Comparison of ENCODE assay signal across 15 cellular contexts in genomic region chr15:42749266-42749665, GRCh38. TPM values are rescaled to one million over a fixed set of nuclear protein-coding genes. Genes with fewer than 3 reads are reported as not detected.
DNase-seq lines count a peak whose midpoint lies in the region; ATAC-seq and TF ChIP-seq lines count a peak whose summit lies in the region.
"Had no signal": no experiment of that assay in that cellular context is flagged by ENCODE, and none has a peak within 500 bp of the region (broad histone marks: within the 10 kb centered on the region; RNA-seq: fewer than 3 reads in every experiment).

No MANE protein-coding gene starts in this region.

- no peaks in the 10 kb centered on the region for H3K79me2 ChIP-seq in OCI-LY7 (ENCODE audit: insufficient read depth, low read depth, low read length)

- H3K4me1 ChIP-seq in BE2C (peaks cover 8% of the 10 kb centered on the region), OCI-LY7 (ENCODE audit: insufficient read depth, low read length, poor library complexity, severe bottlenecking) (peaks cover 5% of the 10 kb centered on the region)

- CTCF ChIA-PET in OCI-LY7 (lab: Charles Lee; ENCODE audit: unreplicated experiment) = no interaction called here

- no peaks in the 10 kb centered on the region for H3K9me2 ChIP-seq in OCI-LY7 (ENCODE audit: insufficient read depth, low read length)

- H3K27ac Mint-ChIP-seq in osteocyte (ENCODE audit: unreplicated experiment) = no peak overlapping the region
- H3K27ac Mint-ChIP-seq: CD14-positive monocyte; CD8-positive, alpha-beta T cell had no signal

- no peaks in the 10 kb centered on the region for H3K9me3 ChIP-seq in BE2C
- peaks cover 6% of the 10 kb centered on the region; the same call in 1 of the 2 replicates for H3K9me3 ChIP-seq in OCI-LY7 (ENCODE audit: low read length)

- peaks cover 56% of the 10 kb centered on the region for H3K36me3 Mint-ChIP-seq in osteocyte (ENCODE audit: unreplicated experiment)

- no peaks in the 10 kb centered on the region for H3K27me3 ChIP-seq in BE2C

- no peaks in the 10 kb centered on the region for H4K20me1 ChIP-seq in OCI-LY7 (ENCODE audit: insufficient read depth, low read length)

- no TSS peak for BruUV-seq in OCI-LY7 (replicated peaks; lab: Mats Ljungman, UMichigan)

- no peak overlapping the region for H3K4me2 ChIP-seq in OCI-LY7 (ENCODE audit: low read length)

- intact Hi-C loops in OCI-LY7 (cut with micrococcal nuclease; ENCODE audit: unreplicated experiment) = no loop called here

- no peaks in the 10 kb centered on the region for H3K4me1 Mint-ChIP-seq in osteocyte (ENCODE audit: unreplicated experiment)
- H3K4me1 Mint-ChIP-seq: CD14-positive monocyte had no signal

- POLR2A ChIA-PET in OCI-LY7 (lab: Charles Lee) = no interaction called here

- no peak overlapping the region for H2AFZ ChIP-seq in OCI-LY7 (ENCODE audit: low read length)
- H2AFZ ChIP-seq: GM23248 had no signal

- no peaks in the 10 kb centered on the region for H3K27me3 Mint-ChIP-seq in osteocyte (ENCODE audit: unreplicated experiment)

- ATAC-seq in activated CD4-positive, CD25-positive, alpha-beta regulatory T cell treated with anti-CD3 and anti-CD28 coated beads, Interleukin-2, amount 50 U/mL, for 24 hours = no peak
- no peak for ATAC-seq in HG03135 (IDR thresholded peaks at IDR 0.05; ENCODE audit: unreplicated experiment)
- ATAC-seq: CD8-positive, alpha-beta T cell; GM12878 had no signal

- TF ChIP-seq CTCF in BE2C (IDR thresholded peaks at IDR 0.05; ENCODE audit: low read depth, low read length) (no peak), OCI-LY7 (conservative IDR thresholded peaks at IDR 0.05; ENCODE audit: low read length) (no peak), osteocyte (IDR thresholded peaks at IDR 0.05) (no peak)

- H3K36me3 ChIP-seq in BE2C (no peaks in the 10 kb centered on the region; the same call in 1 of the 2 replicates), OCI-LY7 (ENCODE audit: insufficient read depth, low read length) (peaks cover 44% of the 10 kb centered on the region)

- DNase-seq in BE2C = peak; percentile 66
- DNase-seq in NCI-H2227 (lab: John Stamatoyannopoulos, UW; ENCODE audit: unreplicated experiment) = peak; percentile 63
- DNase-seq in OCI-LY7 (ENCODE audit: low spot score) = peak; percentile 23
- DNase-seq in osteocyte (ENCODE audit: extremely low spot score, unreplicated experiment) = peak; percentile 70
- no peak for DNase-seq in hypothalamus (lab: John Stamatoyannopoulos, UW)
- DNase-seq: CD8-positive, alpha-beta T cell; COR-L47; DMS79; GM23248; H9; IMR-90 had no signal

- no peak overlapping the region for H3K4me3 ChIP-seq in BE2C (ENCODE audit: low read depth, low read length)
- no peak overlapping the region for H3K4me3 ChIP-seq in OCI-LY7 (ENCODE audit: low read depth, low read length, poor library complexity, severe bottlenecking)
- H3K4me3 ChIP-seq: GM12878, GM23248 had no signal

- H3K9me3 Mint-ChIP-seq in osteocyte (ENCODE audit: unreplicated experiment) = peaks cover 10% of the 10 kb centered on the region
- H3K9me3 Mint-ChIP-seq: H9 had no signal

- H3K4me3 Mint-ChIP-seq in osteocyte (ENCODE audit: unreplicated experiment) = no peak overlapping the region
- H3K4me3 Mint-ChIP-seq: CD14-positive monocyte; CD8-positive, alpha-beta T cell; H9 had no signal

- no peak overlapping the region for H3K27ac ChIP-seq in OCI-LY7 (ENCODE audit: low read depth, low read length, poor library complexity, severe bottlenecking)
- H3K27ac ChIP-seq: GM23248 had no signal

RNA-seq across cellular contexts. Expression of gene CDAN1, which starts 12.3 kb away (rescaled TPM):
- 9.6 TPM for polyA plus RNA-seq in BE2C (2012; ENCODE audit: insufficient read depth, insufficient read length, low read depth)
- total RNA-seq in OCI-LY7 (2014; rRNA removed; shearing (Covaris generic)) = 26.1 and 28.9 TPM in 2 replicates
- total RNA-seq in OCI-LY7 (2022) = 29.5 and 33.6 TPM in 2 replicates
- total RNA-seq in osteocyte = 15.6 and 24.0 TPM in 2 replicates

Comparison
In these comparisons a context has a peak if more than half of its experiments do, and no peak if none do; other contexts are left out.
1. DNase-seq: peak in BE2C (single experiment), NCI-H2227 (single experiment), OCI-LY7 (single experiment) and osteocyte (single experiment); none in hypothalamus (0 of 51).